In genomic region chr14:20031058-20031457, GRCh38 we compare ENCODE assay signal across 39 cellular contexts. TPM values are rescaled to one million over a fixed set of nuclear protein-coding genes. Genes with fewer than 3 reads are reported as not detected.
"Had no signal": no experiment of that assay in that cellular context is flagged by ENCODE, and none has a peak within 500 bp of the region (broad histone marks: within the 10 kb centered on the region; RNA-seq: fewer than 3 reads in every experiment).

No MANE protein-coding gene starts in this region.

- H3K36me3 ChIP-seq: adrenal gland, ascending aorta, brain microvascular endothelial cell, breast epithelium, cardiac muscle cell had no signal

- FAIRE-seq: astrocyte, bronchial epithelial cell had no signal

- DNase-seq: activated effector memory CD4-positive, alpha-beta T cell treated with anti-CD3 and anti-CD28 coated beads, Interleukin-2, amount 50 U/mL, for 16 hours; activated effector memory CD4-positive, alpha-beta T cell treated with Interleukin-2 at 50 U/mL for 16 hours; activated gamma-delta T cell; activated gamma-delta T cell treated with Interleukin-2 at 50 U/mL for 16 hours; activated naive CD4-positive, alpha-beta T cell; activated naive CD4-positive, alpha-beta T cell treated with anti-CD3 and anti-CD28 coated beads for 36 hours; activated naive CD4-positive, alpha-beta T cell treated with anti-CD3 and anti-CD28 coated beads, Interleukin-2, amount 10 ng/mL, durations not matched to agents 7 days and 5 days; activated naive CD4-positive, alpha-beta T cell treated with anti-CD3 and anti-CD28 coated beads, Interleukin-2, amount 50 U/mL, for 16 hours; activated naive CD4-positive, alpha-beta T cell treated with Interleukin-2 at 50 U/mL for 16 hours; activated naive CD8-positive, alpha-beta T cell treated with anti-CD3 and anti-CD28 coated beads for 36 hours; activated naive CD8-positive, alpha-beta T cell treated with anti-CD3 and anti-CD28 coated beads, Interleukin-2, amount 10 ng/mL, durations not matched to agents 7 days and 5 days; activated naive CD8-positive, alpha-beta T cell treated with anti-CD3 and anti-CD28 coated beads, Interleukin-2, amount 50 U/mL, for 24 hours; activated T-cell treated with anti-CD3 and anti-CD28 coated beads, Interleukin-2, amount 50 U/mL, for 24 hours; activated T-cell treated with anti-CD3 and anti-CD28 coated beads, Interleukin-2, amount 50 U/mL, for 4 hours; activated T-cell treated with anti-CD3 and anti-CD28 coated beads, Interleukin-2, amount 50 U/mL, for 48 hours; activated T-cell treated with anti-CD3 and anti-CD28 coated beads, Interleukin-2, amount 50 U/mL, for 72 hours; adrenal gland; amniotic stem cell; amygdala; anterior cingulate cortex; aorta; body of pancreas; brain microvascular endothelial cell; caudate nucleus; central memory CD4-positive, alpha-beta T cell; cerebellar nuclear complex had no signal

- H3K9me3 ChIP-seq: adrenal gland, ascending aorta, body of pancreas, breast epithelium had no signal

- H3K27me3 ChIP-seq: adrenal gland, ascending aorta, body of pancreas, brain microvascular endothelial cell, breast epithelium, cardiac muscle cell had no signal

- ATAC-seq: activated naive CD4-positive, alpha-beta T cell treated with anti-CD3 and anti-CD28 coated beads, Interleukin-2, amount 50 U/mL, for 72 hours; activated naive CD8-positive, alpha-beta T cell treated with anti-CD3 and anti-CD28 coated beads, Interleukin-2, amount 50 U/mL, for 24 hours; activated T-cell treated with anti-CD3 and anti-CD28 coated beads, Interleukin-2, amount 50 U/mL, for 4 hours; activated T-cell treated with anti-CD3 and anti-CD28 coated beads, Interleukin-2, amount 50 U/mL, for 72 hours; activated T-helper 17 cell treated with anti-CD3 and anti-CD28 coated beads, Interleukin-2, amount 50 U/mL, for 72 hours; body of pancreas had no signal

- H3K27ac ChIP-seq: adrenal gland, ascending aorta, body of pancreas, brain microvascular endothelial cell, breast epithelium, cardiac muscle cell had no signal

- H3K4me1 ChIP-seq: adrenal gland, ascending aorta, body of pancreas, breast epithelium had no signal

- H3K4me3 ChIP-seq: adrenal gland, ascending aorta, body of pancreas, breast epithelium, cardiac muscle cell had no signal

RNA-seq across cellular contexts. Expression of gene OR4K13, which starts 4.8 kb away (rescaled TPM):
- total RNA-seq: activated naive CD4-positive, alpha-beta T cell treated with anti-CD3 and anti-CD28 coated beads for 36 hours; activated naive CD4-positive, alpha-beta T cell treated with anti-CD3 and anti-CD28 coated beads, Interleukin-2, amount 50 U/mL, for 72 hours; activated naive CD8-positive, alpha-beta T cell treated with anti-CD3 and anti-CD28 coated beads for 36 hours; activated naive CD8-positive, alpha-beta T cell treated with anti-CD3 and anti-CD28 coated beads, Interleukin-2, amount 10 ng/mL, durations not matched to agents 7 days and 5 days; activated T-cell treated with anti-CD3 and anti-CD28 coated beads, Interleukin-2, amount 50 U/mL, for 4 hours; activated T-cell treated with anti-CD3 and anti-CD28 coated beads, Interleukin-2, amount 50 U/mL, for 72 hours; activated T-helper 1 cell treated with anti-CD3 and anti-CD28 coated beads, Interleukin-12 subunit alpha, Interleukin-12 subunit beta, Interleukin-2, Interleukin-4 antibody, amounts not matched to agents 30 ng/mL and 10 ng/mL and 1 ng/mL, durations not matched to agents 14 hours and 24 hours and 36 hours; activated T-helper 17 cell treated with anti-CD3 and anti-CD28 coated beads, Interleukin-2, amount 50 U/mL, for 72 hours; activated T-helper 2 cell treated with anti-CD3 and anti-CD28 coated beads, Interferon-gamma antibody, Interleukin-2, Interleukin-4, amounts not matched to agents 10 μg/mL and 5 μg/mL and 100 μg/mL, durations not matched to agents 14 hours and 24 hours and 36 hours; adrenal gland; aorta; ascending aorta; astrocyte; body of pancreas; breast epithelium; bronchial epithelial cell; cardiac muscle cell; cardiac septum; cerebellum; chondrocyte had no signal
- polyA plus RNA-seq: adipose tissue, adrenal gland, aorta, cardiac muscle cell had no signal

RNA-seq across cellular contexts. Expression of gene OR4K14, which starts 12.0 kb away (rescaled TPM):
- total RNA-seq: activated naive CD4-positive, alpha-beta T cell treated with anti-CD3 and anti-CD28 coated beads for 36 hours; activated naive CD4-positive, alpha-beta T cell treated with anti-CD3 and anti-CD28 coated beads, Interleukin-2, amount 50 U/mL, for 72 hours; activated naive CD8-positive, alpha-beta T cell treated with anti-CD3 and anti-CD28 coated beads for 36 hours; activated naive CD8-positive, alpha-beta T cell treated with anti-CD3 and anti-CD28 coated beads, Interleukin-2, amount 10 ng/mL, durations not matched to agents 7 days and 5 days; activated T-cell treated with anti-CD3 and anti-CD28 coated beads, Interleukin-2, amount 50 U/mL, for 4 hours; activated T-cell treated with anti-CD3 and anti-CD28 coated beads, Interleukin-2, amount 50 U/mL, for 72 hours; activated T-helper 1 cell treated with anti-CD3 and anti-CD28 coated beads, Interleukin-12 subunit alpha, Interleukin-12 subunit beta, Interleukin-2, Interleukin-4 antibody, amounts not matched to agents 30 ng/mL and 10 ng/mL and 1 ng/mL, durations not matched to agents 14 hours and 24 hours and 36 hours; activated T-helper 17 cell treated with anti-CD3 and anti-CD28 coated beads, Interleukin-2, amount 50 U/mL, for 72 hours; activated T-helper 2 cell treated with anti-CD3 and anti-CD28 coated beads, Interferon-gamma antibody, Interleukin-2, Interleukin-4, amounts not matched to agents 10 μg/mL and 5 μg/mL and 100 μg/mL, durations not matched to agents 14 hours and 24 hours and 36 hours; adrenal gland; aorta; ascending aorta; astrocyte; body of pancreas; breast epithelium; bronchial epithelial cell; cardiac muscle cell; cardiac septum; cerebellum; chondrocyte had no signal
- polyA plus RNA-seq: adipose tissue, adrenal gland, aorta, cardiac muscle cell had no signal

RNA-seq across cellular contexts. Expression of gene OR4L1, which starts 28.8 kb away (rescaled TPM):
- total RNA-seq: activated naive CD4-positive, alpha-beta T cell treated with anti-CD3 and anti-CD28 coated beads for 36 hours; activated naive CD4-positive, alpha-beta T cell treated with anti-CD3 and anti-CD28 coated beads, Interleukin-2, amount 50 U/mL, for 72 hours; activated naive CD8-positive, alpha-beta T cell treated with anti-CD3 and anti-CD28 coated beads for 36 hours; activated naive CD8-positive, alpha-beta T cell treated with anti-CD3 and anti-CD28 coated beads, Interleukin-2, amount 10 ng/mL, durations not matched to agents 7 days and 5 days; activated T-cell treated with anti-CD3 and anti-CD28 coated beads, Interleukin-2, amount 50 U/mL, for 4 hours; activated T-cell treated with anti-CD3 and anti-CD28 coated beads, Interleukin-2, amount 50 U/mL, for 72 hours; activated T-helper 1 cell treated with anti-CD3 and anti-CD28 coated beads, Interleukin-12 subunit alpha, Interleukin-12 subunit beta, Interleukin-2, Interleukin-4 antibody, amounts not matched to agents 30 ng/mL and 10 ng/mL and 1 ng/mL, durations not matched to agents 14 hours and 24 hours and 36 hours; activated T-helper 17 cell treated with anti-CD3 and anti-CD28 coated beads, Interleukin-2, amount 50 U/mL, for 72 hours; activated T-helper 2 cell treated with anti-CD3 and anti-CD28 coated beads, Interferon-gamma antibody, Interleukin-2, Interleukin-4, amounts not matched to agents 10 μg/mL and 5 μg/mL and 100 μg/mL, durations not matched to agents 14 hours and 24 hours and 36 hours; adrenal gland; aorta; ascending aorta; astrocyte; body of pancreas; breast epithelium; bronchial epithelial cell; cardiac muscle cell; cardiac septum; cerebellum; chondrocyte had no signal
- polyA plus RNA-seq: adipose tissue, adrenal gland, aorta, cardiac muscle cell had no signal

RNA-seq across cellular contexts. Expression of gene OR4Q2, which starts 29.1 kb away (rescaled TPM):
- total RNA-seq: activated naive CD4-positive, alpha-beta T cell treated with anti-CD3 and anti-CD28 coated beads for 36 hours; activated naive CD4-positive, alpha-beta T cell treated with anti-CD3 and anti-CD28 coated beads, Interleukin-2, amount 50 U/mL, for 72 hours; activated naive CD8-positive, alpha-beta T cell treated with anti-CD3 and anti-CD28 coated beads for 36 hours; activated naive CD8-positive, alpha-beta T cell treated with anti-CD3 and anti-CD28 coated beads, Interleukin-2, amount 10 ng/mL, durations not matched to agents 7 days and 5 days; activated T-cell treated with anti-CD3 and anti-CD28 coated beads, Interleukin-2, amount 50 U/mL, for 4 hours; activated T-cell treated with anti-CD3 and anti-CD28 coated beads, Interleukin-2, amount 50 U/mL, for 72 hours; activated T-helper 1 cell treated with anti-CD3 and anti-CD28 coated beads, Interleukin-12 subunit alpha, Interleukin-12 subunit beta, Interleukin-2, Interleukin-4 antibody, amounts not matched to agents 30 ng/mL and 10 ng/mL and 1 ng/mL, durations not matched to agents 14 hours and 24 hours and 36 hours; activated T-helper 17 cell treated with anti-CD3 and anti-CD28 coated beads, Interleukin-2, amount 50 U/mL, for 72 hours; activated T-helper 2 cell treated with anti-CD3 and anti-CD28 coated beads, Interferon-gamma antibody, Interleukin-2, Interleukin-4, amounts not matched to agents 10 μg/mL and 5 μg/mL and 100 μg/mL, durations not matched to agents 14 hours and 24 hours and 36 hours; adrenal gland; aorta; ascending aorta; astrocyte; body of pancreas; breast epithelium; bronchial epithelial cell; cardiac muscle cell; cardiac septum; cerebellum; chondrocyte had no signal
- polyA plus RNA-seq: adipose tissue, adrenal gland, aorta, cardiac muscle cell had no signal

RNA-seq across cellular contexts. Expression of gene OR4K15, which starts 55.7 kb away (rescaled TPM):
- total RNA-seq: activated naive CD4-positive, alpha-beta T cell treated with anti-CD3 and anti-CD28 coated beads for 36 hours; activated naive CD4-positive, alpha-beta T cell treated with anti-CD3 and anti-CD28 coated beads, Interleukin-2, amount 50 U/mL, for 72 hours; activated naive CD8-positive, alpha-beta T cell treated with anti-CD3 and anti-CD28 coated beads for 36 hours; activated naive CD8-positive, alpha-beta T cell treated with anti-CD3 and anti-CD28 coated beads, Interleukin-2, amount 10 ng/mL, durations not matched to agents 7 days and 5 days; activated T-cell treated with anti-CD3 and anti-CD28 coated beads, Interleukin-2, amount 50 U/mL, for 4 hours; activated T-cell treated with anti-CD3 and anti-CD28 coated beads, Interleukin-2, amount 50 U/mL, for 72 hours; activated T-helper 1 cell treated with anti-CD3 and anti-CD28 coated beads, Interleukin-12 subunit alpha, Interleukin-12 subunit beta, Interleukin-2, Interleukin-4 antibody, amounts not matched to agents 30 ng/mL and 10 ng/mL and 1 ng/mL, durations not matched to agents 14 hours and 24 hours and 36 hours; activated T-helper 17 cell treated with anti-CD3 and anti-CD28 coated beads, Interleukin-2, amount 50 U/mL, for 72 hours; activated T-helper 2 cell treated with anti-CD3 and anti-CD28 coated beads, Interferon-gamma antibody, Interleukin-2, Interleukin-4, amounts not matched to agents 10 μg/mL and 5 μg/mL and 100 μg/mL, durations not matched to agents 14 hours and 24 hours and 36 hours; adrenal gland; aorta; ascending aorta; astrocyte; body of pancreas; breast epithelium; bronchial epithelial cell; cardiac muscle cell; cardiac septum; cerebellum; chondrocyte had no signal
- polyA plus RNA-seq: adipose tissue, adrenal gland, aorta, cardiac muscle cell had no signal
